ENCODE assay signal across 16 cellular contexts in genomic region chr5:157284458-157285212, GRCh38. TPM values are rescaled to one million over a fixed set of nuclear protein-coding genes. Genes with fewer than 3 reads are reported as not detected.
DNase-seq lines count a peak whose midpoint lies in the region; ATAC-seq and TF ChIP-seq lines count a peak whose summit lies in the region.
"Had no signal": no experiment of that assay in that cellular context is flagged by ENCODE, and none has a peak within 500 bp of the region (broad histone marks: within the 10 kb centered on the region; RNA-seq: fewer than 3 reads in every experiment).

No MANE protein-coding gene starts in this region.

- H3K36me3 Mint-ChIP-seq in activated naive CD4-positive, alpha-beta T cell treated with anti-CD3 and anti-CD28 coated beads, Interleukin-2, amount 50 U/mL, for 24 hours: peaks cover 19% of the 10 kb centered on the region
- peaks cover 61% of the 10 kb centered on the region for H3K36me3 Mint-ChIP-seq in activated B cell treated with CpG ODN at 0.5 μM for 24 hours (ENCODE audit: low read depth)
- H3K36me3 Mint-ChIP-seq in stimulated activated naive B cell treated with anti-CD40 and anti-IgM and Interleukin-4, amounts not matched to agents 10 μg/mL and 1 μg/mL and 100 μg/mL, for 72 hours: peaks cover 47 to 56% of the 10 kb centered on the region in 2 donors

- H3K27ac Mint-ChIP-seq in activated naive CD4-positive, alpha-beta T cell treated with anti-CD3 and anti-CD28 coated beads, Interleukin-2, amount 50 U/mL, for 24 hours: peak overlapping the region; percentile 73
- H3K27ac Mint-ChIP-seq in activated B cell treated with CpG ODN at 0.5 μM for 24 hours: peak overlapping the region; percentile 75
- peak overlapping the region; percentile 51 for H3K27ac Mint-ChIP-seq in stimulated activated naive B cell treated with anti-CD40 and anti-IgM and Interleukin-4, amounts not matched to agents 10 μg/mL and 1 μg/mL and 100 μg/mL, for 72 hours
- H3K27ac Mint-ChIP-seq: mesothelial cell of epicardium had no signal

- peaks cover 89% of the 10 kb centered on the region for H3K4me1 Mint-ChIP-seq in activated naive CD4-positive, alpha-beta T cell treated with anti-CD3 and anti-CD28 coated beads, Interleukin-2, amount 50 U/mL, for 24 hours
- H3K4me1 Mint-ChIP-seq in activated B cell treated with CpG ODN at 0.5 μM for 24 hours: peaks cover 60% of the 10 kb centered on the region
- peaks cover 47 to 84% of the 10 kb centered on the region in 2 donors for H3K4me1 Mint-ChIP-seq in stimulated activated naive B cell treated with anti-CD40 and anti-IgM and Interleukin-4, amounts not matched to agents 10 μg/mL and 1 μg/mL and 100 μg/mL, for 72 hours
- H3K4me1 Mint-ChIP-seq: mesothelial cell of epicardium had no signal

- CTCF ChIA-PET in activated B cell treated with CpG ODN at 0.5 μM for 24 hours (lab: Charles Lee): interaction anchor here (1.0 to 3.7 kb wide), 6 partner anchors 10 to 43 kb away, joined by 3 to 22 read pairs (median 4); no protein-coding TSS in a partner anchor

- POLR2A ChIA-PET in activated B cell treated with CpG ODN at 0.5 μM for 24 hours (lab: Charles Lee): interaction anchor here (8.2 to 8.4 kb wide), 2 partner anchors 12 to 19 kb away, joined by 73 to 101 read pairs; partner anchors contain the start of gene CYFIP2

- ATAC-seq in activated B cell treated with CpG ODN at 0.5 μM for 24 hours (ENCODE audit: low read depth) (no peak), left ventricle myocardium superior (peak; percentile 23), HG02588 (IDR thresholded peaks at IDR 0.05; ENCODE audit: unreplicated experiment) (no peak)
- no peak for ATAC-seq in stimulated activated naive B cell treated with anti-CD40 and anti-IgM and Interleukin-4, amounts not matched to agents 10 μg/mL and 1 μg/mL and 100 μg/mL, for 72 hours (replicated peaks)

- peaks cover 4% of the 10 kb centered on the region for H3K9me3 Mint-ChIP-seq in activated naive CD4-positive, alpha-beta T cell treated with anti-CD3 and anti-CD28 coated beads, Interleukin-2, amount 50 U/mL, for 24 hours
- no peaks in the 10 kb centered on the region for H3K9me3 Mint-ChIP-seq in activated B cell treated with CpG ODN at 0.5 μM for 24 hours
- H3K9me3 Mint-ChIP-seq in stimulated activated naive B cell treated with anti-CD40 and anti-IgM and Interleukin-4, amounts not matched to agents 10 μg/mL and 1 μg/mL and 100 μg/mL, for 72 hours: peaks cover 3 to 7% of the 10 kb centered on the region in 2 donors
- H3K9me3 Mint-ChIP-seq: mesothelial cell of epicardium had no signal

- DNase-seq in activated naive CD4-positive, alpha-beta T cell treated with anti-CD3 and anti-CD28 coated beads, Interleukin-2, amount 50 U/mL, for 16 hours: no peak
- DNase-seq in activated B cell treated with CpG ODN at 0.5 μM for 24 hours (no peak), left ventricle myocardium superior (no peak), GDM1 (lab: John Stamatoyannopoulos, UW) (no peak), epidermal melanocyte (ENCODE audit: insufficient read length, low spot score) (no peak)
- DNase-seq in stimulated activated naive B cell treated with anti-CD40 and anti-IgM and Interleukin-4, amounts not matched to agents 10 μg/mL and 1 μg/mL and 100 μg/mL, for 72 hours: no peak
- DNase-seq: activated effector memory CD4-positive, alpha-beta T cell treated with anti-CD3 and anti-CD28 coated beads, Interleukin-2, amount 50 U/mL, for 16 hours; NCI-H187 treated with DMSO at 0.1 percent for 48 hours; stimulated activated CD4-positive, alpha-beta T cell treated with anti-CD3 and anti-CD28 coated beads, Interleukin-15, amount 100 ng/mL, for 24 hours; stimulated activated naive CD4-positive, alpha-beta T cell; T-helper 2 cell; trophoblast cell; WERI-Rb-1 had no signal

- H3K4me3 Mint-ChIP-seq in activated naive CD4-positive, alpha-beta T cell treated with anti-CD3 and anti-CD28 coated beads, Interleukin-2, amount 50 U/mL, for 24 hours: no peak overlapping the region
- no peak overlapping the region for H3K4me3 Mint-ChIP-seq in activated B cell treated with CpG ODN at 0.5 μM for 24 hours
- H3K4me3 Mint-ChIP-seq in stimulated activated naive B cell treated with anti-CD40 and anti-IgM and Interleukin-4, amounts not matched to agents 10 μg/mL and 1 μg/mL and 100 μg/mL, for 72 hours: no peak overlapping the region
- H3K4me3 Mint-ChIP-seq: mesothelial cell of epicardium had no signal

- no peaks in the 10 kb centered on the region for H3K27me3 Mint-ChIP-seq in activated naive CD4-positive, alpha-beta T cell treated with anti-CD3 and anti-CD28 coated beads, Interleukin-2, amount 50 U/mL, for 24 hours
- no peaks in the 10 kb centered on the region for H3K27me3 Mint-ChIP-seq in activated B cell treated with CpG ODN at 0.5 μM for 24 hours
- no peaks in the 10 kb centered on the region for H3K27me3 Mint-ChIP-seq in stimulated activated naive B cell treated with anti-CD40 and anti-IgM and Interleukin-4, amounts not matched to agents 10 μg/mL and 1 μg/mL and 100 μg/mL, for 72 hours

- TF ChIP-seq CTCF in activated B cell treated with CpG ODN at 0.5 μM for 24 hours (IDR thresholded peaks at IDR 0.05): no peak

- intact Hi-C loops in activated B cell treated with CpG ODN at 0.5 μM for 24 hours (cut with micrococcal nuclease) (no loop called here), left ventricle myocardium superior (cut with micrococcal nuclease) (no loop called here)

RNA-seq across cellular contexts. Expression of gene CYFIP2, which starts 18.7 kb away (rescaled TPM):
- total RNA-seq in activated B cell treated with CpG ODN at 0.5 μM for 24 hours (385 and 471 TPM in 2 replicates), left ventricle myocardium superior (33.3 TPM)

Comparison
In these comparisons a context has a peak if more than half of its experiments do, and no peak if none do; other contexts are left out.
1. RNA of gene CYFIP2, which starts 18.7 kb away (total RNA-seq): 385 to 471 TPM in activated B cell treated with CpG ODN at 0.5 μM for 24 hours; 33.3 TPM in left ventricle myocardium superior (single experiment); every median in the first group is over 10 times any median in the second.
2. Peak in every context shown above with its lines, with median percentiles within 50 percentile points of each other: H3K27ac Mint-ChIP-seq.